In genomic region chr18:8097942-8098341, GRCh38 we compare ENCODE assay signal across 23 cellular contexts.
DNase-seq lines count a peak whose midpoint lies in the region; ATAC-seq and TF ChIP-seq lines count a peak whose summit lies in the region.
"Had no signal": no experiment of that assay in that cellular context is flagged by ENCODE, and none has a peak within 500 bp of the region (broad histone marks: within the 10 kb centered on the region; RNA-seq: fewer than 3 reads in every experiment).

No MANE protein-coding gene starts in this region.

- TF ChIP-seq CTCF in HEK293 (tag by site-specific recombination; IDR thresholded peaks at IDR 0.05) = no peak

- H3K36me3 Mint-ChIP-seq in activated naive CD8-positive, alpha-beta T cell treated with anti-CD3 and anti-CD28 coated beads, Interleukin-2, amount 50 U/mL, for 24 hours (ENCODE audit: low read depth) = no peaks in the 10 kb centered on the region
- H3K36me3 Mint-ChIP-seq: CD4-positive, CD25-positive, alpha-beta regulatory T cell; IgD-negative memory B cell had no signal

- H3K4me3 ChIP-seq in HEK293 (ENCODE audit: low read depth, low read length) = no peak overlapping the region
- H3K4me3 ChIP-seq: HAP-1, Peyer's patch had no signal

- H3K4me1 ChIP-seq in HEK293 (ENCODE audit: control insufficient read depth, insufficient read depth, low read length) = no peaks in the 10 kb centered on the region
- H3K4me1 ChIP-seq: HAP-1, Peyer's patch had no signal

- H3K4me3 Mint-ChIP-seq in activated naive CD8-positive, alpha-beta T cell treated with anti-CD3 and anti-CD28 coated beads, Interleukin-2, amount 50 U/mL, for 24 hours = no peak overlapping the region
- H3K4me3 Mint-ChIP-seq: CD4-positive, CD25-positive, alpha-beta regulatory T cell; IgD-negative memory B cell; T-helper 2 cell treated with Interferon-gamma antibody and Interleukin-4, amounts not matched to agents 5 μg/mL and 100 μg/mL, for 36 hours had no signal

- H3K9me3 ChIP-seq in HEK293 (ENCODE audit: control insufficient read depth, insufficient read depth, low read depth, low read length) = no peaks in the 10 kb centered on the region
- H3K9me3 ChIP-seq: HAP-1, Peyer's patch had no signal

- H3K27ac ChIP-seq in HEK293 (ENCODE audit: extremely low read depth, low read depth, low read length) = no peak overlapping the region
- H3K27ac ChIP-seq: HL-60, KMS-11, Peyer's patch had no signal

- no peak overlapping the region for H3K27ac Mint-ChIP-seq in activated naive CD8-positive, alpha-beta T cell treated with anti-CD3 and anti-CD28 coated beads, Interleukin-2, amount 50 U/mL, for 24 hours
- H3K27ac Mint-ChIP-seq: CD4-positive, CD25-positive, alpha-beta regulatory T cell; IgD-negative memory B cell; T-helper 2 cell treated with Interferon-gamma antibody and Interleukin-4, amounts not matched to agents 5 μg/mL and 100 μg/mL, for 36 hours had no signal

- intact Hi-C loops in sciatic nerve (cut with DNase I) = no loop called here

- no peaks in the 10 kb centered on the region for H3K27me3 Mint-ChIP-seq in activated naive CD8-positive, alpha-beta T cell treated with anti-CD3 and anti-CD28 coated beads, Interleukin-2, amount 50 U/mL, for 24 hours
- H3K27me3 Mint-ChIP-seq: CD4-positive, CD25-positive, alpha-beta regulatory T cell; IgD-negative memory B cell had no signal

- no peaks in the 10 kb centered on the region for H3K4me1 Mint-ChIP-seq in activated naive CD8-positive, alpha-beta T cell treated with anti-CD3 and anti-CD28 coated beads, Interleukin-2, amount 50 U/mL, for 24 hours
- H3K4me1 Mint-ChIP-seq: CD4-positive, CD25-positive, alpha-beta regulatory T cell; IgD-negative memory B cell had no signal

- CTCF ChIA-PET in HEK293 (lab: Yijun Ruan, JAX) = no interaction called here

- H3K36me3 ChIP-seq in HEK293 (ENCODE audit: control insufficient read depth in 2 of 2, insufficient read depth in 1 of 2, low read length in 2 of 2) = no peaks in the 10 kb centered on the region
- H3K36me3 ChIP-seq: HAP-1, Peyer's patch had no signal

- ATAC-seq in sciatic nerve = no peak
- ATAC-seq in activated naive CD8-positive, alpha-beta T cell treated with anti-CD3 and anti-CD28 coated beads, Interleukin-2, amount 50 U/mL, for 24 hours = no peak

- peaks cover 11% of the 10 kb centered on the region for H3K9me3 Mint-ChIP-seq in activated naive CD8-positive, alpha-beta T cell treated with anti-CD3 and anti-CD28 coated beads, Interleukin-2, amount 50 U/mL, for 24 hours
- H3K9me3 Mint-ChIP-seq: T-helper 2 cell treated with Interferon-gamma antibody and Interleukin-4, amounts not matched to agents 5 μg/mL and 100 μg/mL, for 36 hours had no signal

- DNase-seq in NCI-H2029 (lab: John Stamatoyannopoulos, UW) = peak; percentile 10
- DNase-seq in NCI-H2029 treated with DMSO at 0.1 percent for 48 hours (lab: John Stamatoyannopoulos, UW) = no peak
- DNase-seq in NCI-H146 (lab: John Stamatoyannopoulos, UW) = peak; percentile 27
- peak; percentile 64 for DNase-seq in NCI-H748 (lab: John Stamatoyannopoulos, UW; ENCODE audit: unreplicated experiment)
- no peak for DNase-seq in sciatic nerve (ENCODE audit: low spot score)
- no peak for DNase-seq in stimulated activated CD4-positive, alpha-beta T cell treated with anti-CD3 and anti-CD28 coated beads, Interleukin-4, amount 100 ng/mL, for 1 hour
- no peak for DNase-seq in activated naive CD8-positive, alpha-beta T cell treated with anti-CD3 and anti-CD28 coated beads, Interleukin-2, amount 50 U/mL, for 24 hours
- DNase-seq: CD4-positive, CD25-positive, alpha-beta regulatory T cell; DMS79 treated with DMSO at 0.1 percent for 48 hours; GF-D8; GOT3; MM.1S; NCI-H2107; NCI-H524; Peyer's patch; SHP77 treated with DMSO at 0.1 percent for 48 hours; T-helper 1 cell had no signal

- POLR2A ChIA-PET in HEK293 (lab: Yijun Ruan, JAX) = no interaction called here

TF ChIP-seq in HEK293, 187 proteins besides CTCF, POLR2A, EP300 and RAD21:
- no peak for TF ChIP-seq ZNF830 (tag by site-specific recombination; IDR thresholded peaks at IDR 0.05; ENCODE audit: low read depth)
- TF ChIP-seq, protein P1, sequence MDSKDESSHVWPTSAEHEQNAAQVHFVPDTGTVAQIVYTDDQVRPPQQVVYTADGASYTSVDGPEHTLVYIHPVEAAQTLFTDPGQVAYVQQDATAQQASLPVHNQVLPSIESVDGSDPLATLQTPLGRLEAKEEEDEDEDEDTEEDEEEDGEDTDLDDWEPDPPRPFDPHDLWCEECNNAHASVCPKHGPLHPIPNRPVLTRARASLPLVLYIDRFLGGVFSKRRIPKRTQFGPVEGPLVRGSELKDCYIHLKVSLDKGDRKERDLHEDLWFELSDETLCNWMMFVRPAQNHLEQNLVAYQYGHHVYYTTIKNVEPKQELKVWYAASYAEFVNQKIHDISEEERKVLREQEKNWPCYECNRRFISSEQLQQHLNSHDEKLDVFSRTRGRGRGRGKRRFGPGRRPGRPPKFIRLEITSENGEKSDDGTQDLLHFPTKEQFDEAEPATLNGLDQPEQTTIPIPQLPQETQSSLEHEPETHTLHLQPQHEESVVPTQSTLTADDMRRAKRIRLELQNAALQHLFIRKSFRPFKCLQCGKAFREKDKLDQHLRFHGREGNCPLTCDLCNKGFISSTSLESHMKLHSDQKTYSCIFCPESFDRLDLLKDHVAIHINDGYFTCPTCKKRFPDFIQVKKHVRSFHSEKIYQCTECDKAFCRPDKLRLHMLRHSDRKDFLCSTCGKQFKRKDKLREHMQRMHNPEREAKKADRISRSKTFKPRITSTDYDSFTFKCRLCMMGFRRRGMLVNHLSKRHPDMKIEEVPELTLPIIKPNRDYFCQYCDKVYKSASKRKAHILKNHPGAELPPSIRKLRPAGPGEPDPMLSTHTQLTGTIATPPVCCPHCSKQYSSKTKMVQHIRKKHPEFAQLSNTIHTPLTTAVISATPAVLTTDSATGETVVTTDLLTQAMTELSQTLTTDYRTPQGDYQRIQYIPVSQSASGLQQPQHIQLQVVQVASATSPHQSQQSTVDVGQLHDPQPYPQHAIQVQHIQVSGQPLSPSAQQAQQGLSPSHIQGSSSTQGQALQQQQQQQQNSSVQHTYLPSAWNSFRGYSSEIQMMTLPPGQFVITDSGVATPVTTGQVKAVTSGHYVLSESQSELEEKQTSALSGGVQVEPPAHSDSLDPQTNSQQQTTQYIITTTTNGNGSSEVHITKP (tag by site-specific recombination; IDR thresholded peaks at IDR 0.05) = peak; percentile 89

Comparison
In these comparisons a context has a peak if more than half of its experiments do, and no peak if none do; other contexts are left out.
1. DNase-seq: peak in NCI-H2029 (single experiment), NCI-H146 (single experiment) and NCI-H748 (single experiment); none in NCI-H2029 treated with DMSO at 0.1 percent for 48 hours (single experiment), sciatic nerve (single experiment), stimulated activated CD4-positive, alpha-beta T cell treated with anti-CD3 and anti-CD28 coated beads, Interleukin-4, amount 100 ng/mL, for 1 hour (single experiment) and activated naive CD8-positive, alpha-beta T cell treated with anti-CD3 and anti-CD28 coated beads, Interleukin-2, amount 50 U/mL, for 24 hours (single experiment).